In the genomic region with DNA sequence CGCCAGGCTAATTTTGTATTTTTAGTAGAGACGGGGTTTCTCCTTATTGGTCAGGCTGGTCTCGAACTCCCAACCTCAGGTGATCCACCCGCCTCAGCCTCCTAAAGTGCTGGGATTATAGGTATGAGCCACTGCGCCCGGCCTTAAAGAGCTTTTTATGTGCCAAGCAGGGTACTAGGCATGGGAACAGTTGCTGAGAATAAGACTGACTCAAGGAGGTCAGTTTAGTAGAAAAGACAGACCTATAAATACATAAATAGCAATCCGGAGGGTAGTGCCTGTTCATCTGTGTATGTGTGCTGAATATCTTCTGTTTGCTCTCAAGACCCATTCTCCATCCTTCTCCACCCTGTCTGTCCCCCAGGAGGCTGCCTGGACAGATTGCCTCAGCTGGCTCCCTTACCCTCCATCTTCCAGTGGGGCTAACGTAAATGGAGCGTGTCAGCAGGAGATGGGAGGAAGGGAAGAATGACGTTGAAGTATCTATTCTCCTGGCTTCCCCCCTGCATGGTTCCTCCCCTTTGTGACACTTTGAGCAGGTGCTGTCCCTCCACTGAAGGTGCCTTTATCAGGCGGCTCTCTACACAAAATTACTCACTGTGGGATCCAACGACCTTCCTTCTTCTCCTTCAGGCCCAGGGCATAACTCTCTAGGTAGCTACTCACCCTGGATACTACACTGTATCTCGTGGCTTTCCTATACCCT, we compare ENCODE assay signal across 39 cellular contexts. TPM values are rescaled to one million over a fixed set of nuclear protein-coding genes. Genes with fewer than 3 reads are reported as not detected.
DNase-seq lines count a peak whose midpoint lies in the region; ATAC-seq and TF ChIP-seq lines count a peak whose summit lies in the region.
"Had no signal": no experiment of that assay in that cellular context is flagged by ENCODE, and none has a peak within 500 bp of the region (broad histone marks: within the 10 kb centered on the region; RNA-seq: fewer than 3 reads in every experiment).

No MANE protein-coding gene starts in this region.

- TF ChIP-seq CTCF in H9 (conservative IDR thresholded peaks at IDR 0.05) (no peak), nephron progenitor cell (IDR thresholded peaks at IDR 0.05) (no peak), tibial nerve (IDR thresholded peaks at IDR 0.05) (no peak)

- peak; percentile 13 for ATAC-seq in Right ventricle myocardium superior (ENCODE audit: poor library complexity)
- ATAC-seq: CD8-positive, alpha-beta T cell; gastroesophageal sphincter; HepG2; left lobe of liver; stimulated activated naive CD8-positive, alpha-beta T cell treated with anti-CD3 and anti-CD28 coated beads, Interleukin-15, amount 100 ng/mL, for 72 hours; T-cell had no signal

- no peaks in the 10 kb centered on the region for H3K36me3 Mint-ChIP-seq in H9 (ENCODE audit: insufficient read depth in 1 of 3, low read depth in 3 of 3)
- H3K36me3 Mint-ChIP-seq in nephron progenitor cell (ENCODE audit: low read depth) = no peaks in the 10 kb centered on the region

- in situ Hi-C loops in KBM-7 (cut with MboI; ENCODE audit: low pct_unique_long_range_greater_than_20kb, low sequenced_read_pairs) = no loop called here

- H2BK12ac ChIP-seq in H9 (ENCODE audit: insufficient read length, low read depth, low read length) = no peak overlapping the region

- WGBS in H9 (ENCODE audit: extremely low coverage, insufficient read length, low lambda C conversion rate) = no CpG with 5 or more reads among the region's 13 CpGs
- WGBS in tibial nerve, 2 donors = 69 to 72% methylated on average over 13 of the region's 13 CpGs

- intact Hi-C loops in Right ventricle myocardium superior (cut with DNase I) = no loop called here

- no peak overlapping the region for H3K4me2 ChIP-seq in H9 (ENCODE audit: insufficient read depth, insufficient read length, low read length)

- H3K27me3 ChIP-seq in H9 (ENCODE audit: insufficient read depth, low read length) (no peaks in the 10 kb centered on the region), tibial nerve (no peaks in the 10 kb centered on the region)
- H3K27me3 ChIP-seq: ascending aorta, gastroesophageal sphincter, ovary, vagina had no signal

- no peak overlapping the region for H2BK15ac ChIP-seq in H9 (ENCODE audit: low read depth, low read length)

- no peak for TF ChIP-seq POLR2A in tibial nerve (IDR thresholded peaks at IDR 0.05)

- no peak overlapping the region for H4K8ac ChIP-seq in H9 (replicated peaks; ENCODE audit: insufficient read length, low read depth, low read length)

- H3K23me2 ChIP-seq in H9 (ENCODE audit: insufficient read length, low read depth, low read length, poor library complexity, severe bottlenecking) = no peaks in the 10 kb centered on the region

- no peaks in the 10 kb centered on the region for H3K79me2 ChIP-seq in H9 (ENCODE audit: insufficient read depth, low read length)

- no peak overlapping the region for H2BK20ac ChIP-seq in H9 (ENCODE audit: low read depth, low read length, poor library complexity, severe bottlenecking)

- no peak overlapping the region for H3K4me3 ChIP-seq in tibial nerve
- H3K4me3 ChIP-seq: ascending aorta, gastroesophageal sphincter, ovary, thoracic aorta, vagina had no signal

- no peak overlapping the region for H4K5ac ChIP-seq in H9 (ENCODE audit: insufficient read length, low read depth, low read length)

- H4K20me1 ChIP-seq in H9 (ENCODE audit: control insufficient read depth, insufficient read depth, insufficient read length) = no peaks in the 10 kb centered on the region

- no peak overlapping the region for H2BK120ac ChIP-seq in H9 (ENCODE audit: low read depth, low read length, poor library complexity, severe bottlenecking)

- H3K4me3 Mint-ChIP-seq in H9 (no peak overlapping the region), nephron progenitor cell (no peak overlapping the region)
- H3K4me3 Mint-ChIP-seq: activated CD4-positive, alpha-beta T cell treated with anti-CD3 and anti-CD28 coated beads, Interleukin-2, amount 10 ng/mL, durations not matched to agents 24 days and 14 days; activated naive CD8-positive, alpha-beta T cell treated with anti-CD3 and anti-CD28 coated beads, Interleukin-2, amount 10 ng/mL, durations not matched to agents 7 days and 5 days; CD8-positive, alpha-beta T cell; immature natural killer cell; stimulated activated naive CD8-positive, alpha-beta T cell treated with anti-CD3 and anti-CD28 coated beads, Interleukin-15, amount 100 ng/mL, for 72 hours; T-cell had no signal

- H3K18ac ChIP-seq in H9 (ENCODE audit: insufficient read length, low read depth, low read length) = no peak overlapping the region

- H3K27ac Mint-ChIP-seq in H9 (peak overlapping the region in 2 of 3 experiments; percentile 17 to 47; a peak in 3 of 7 replicates), nephron progenitor cell (peak overlapping the region; percentile 86)
- H3K27ac Mint-ChIP-seq: activated CD4-positive, alpha-beta T cell treated with anti-CD3 and anti-CD28 coated beads, Interleukin-2, amount 10 ng/mL, durations not matched to agents 24 days and 14 days; activated naive CD8-positive, alpha-beta T cell treated with anti-CD3 and anti-CD28 coated beads, Interleukin-2, amount 10 ng/mL, durations not matched to agents 7 days and 5 days; CD8-positive, alpha-beta T cell; immature natural killer cell; T-cell had no signal

- no peak overlapping the region for H4K91ac ChIP-seq in H9 (ENCODE audit: insufficient read length, low read depth, low read length)

- peaks cover 21 to 22% of the 10 kb centered on the region in 2 experiments for H3K4me1 Mint-ChIP-seq in H9
- peaks cover 17% of the 10 kb centered on the region for H3K4me1 Mint-ChIP-seq in nephron progenitor cell
- H3K4me1 Mint-ChIP-seq: activated CD4-positive, alpha-beta T cell treated with anti-CD3 and anti-CD28 coated beads, Interleukin-2, amount 10 ng/mL, durations not matched to agents 24 days and 14 days; immature natural killer cell; T-cell had no signal

- no peaks in the 10 kb centered on the region for H3K36me3 ChIP-seq in tibial nerve
- H3K36me3 ChIP-seq: ascending aorta, BE2C, gastroesophageal sphincter, ovary, thoracic aorta, vagina, WERI-Rb-1 had no signal

- no peak overlapping the region for H2AK5ac ChIP-seq in H9 (ENCODE audit: insufficient read length, low read length)

- no peak overlapping the region for H3K27ac ChIP-seq in H9 (ENCODE audit: insufficient read length, low read depth, low read length)
- no peak overlapping the region for H3K27ac ChIP-seq in tibial nerve
- H3K27ac ChIP-seq: ascending aorta, gastroesophageal sphincter, ovary, thoracic aorta, vagina, WERI-Rb-1 had no signal

- no peaks in the 10 kb centered on the region for H3K9me3 ChIP-seq in H9 (ENCODE audit: control insufficient read depth, low read depth, low read length)
- no peaks in the 10 kb centered on the region for H3K9me3 ChIP-seq in tibial nerve
- H3K9me3 ChIP-seq: ascending aorta, BE2C, gastroesophageal sphincter, ovary, thoracic aorta, vagina had no signal

- H3K9ac ChIP-seq in H9 (ENCODE audit: extremely low read depth, insufficient read length, low read length) = no peak overlapping the region

- DNase-seq in H9 = no peak
- DNase-seq in NCI-H187 treated with DMSO at 0.1 percent for 48 hours (lab: John Stamatoyannopoulos, UW) = peak; percentile 81
- DNase-seq in Right ventricle myocardium superior = no peak
- DNase-seq in nephron progenitor cell = no peak
- DNase-seq in tibial nerve (ENCODE audit: low spot score in 2 of 2) = no peak
- DNase-seq in stimulated activated CD4-positive, alpha-beta T cell treated with anti-CD3 and anti-CD28 coated beads, Interleukin-12 subunit alpha, Interleukin-12 subunit beta, amount 100 ng/mL, for 4 hours = no peak
- no peak for DNase-seq in KBM-7
- DNase-seq: activated CD4-positive, alpha-beta T cell treated with anti-CD3 and anti-CD28 coated beads, Interleukin-2, amount 10 ng/mL, durations not matched to agents 24 days and 14 days; activated CD8-positive, alpha-beta memory T cell treated with anti-CD3 and anti-CD28 coated beads for 24 hours; activated effector memory CD4-positive, alpha-beta T cell treated with anti-CD3 and anti-CD28 coated beads, Interleukin-2, amount 50 U/mL, for 16 hours; activated naive CD8-positive, alpha-beta T cell treated with anti-CD3 and anti-CD28 coated beads, Interleukin-2, amount 10 ng/mL, durations not matched to agents 7 days and 5 days; activated T-cell treated with anti-CD3 and anti-CD28 coated beads for 4 hours; BE2C; CD8-positive, alpha-beta T cell; GOT3; hypothalamus; immature natural killer cell; Kasumi-1; mesenchymal stem cell; NCI-H1694; NCI-H226; NCI-H82; ovary; retina; RPMI8226; stimulated activated CD8-positive, alpha-beta memory T cell treated with anti-CD3 and anti-CD28 coated beads, Interleukin-4, amount 100 ng/mL, for 48 hours; stimulated activated naive CD8-positive, alpha-beta T cell treated with anti-CD3 and anti-CD28 coated beads, Interleukin-15, amount 100 ng/mL, for 72 hours; T-cell; WERI-Rb-1 had no signal

- H3K4me1 ChIP-seq in H9 (ENCODE audit: insufficient read depth, low read length) (peaks cover 8% of the 10 kb centered on the region), tibial nerve (no peaks in the 10 kb centered on the region)
- H3K4me1 ChIP-seq: ascending aorta, BE2C, gastroesophageal sphincter, vagina had no signal

- no peak overlapping the region for H3K56ac ChIP-seq in H9 (ENCODE audit: insufficient read length, low read depth, low read length)

- H3K27me3 Mint-ChIP-seq in H9 (ENCODE audit: low read depth) (no peaks in the 10 kb centered on the region; the same call in 1 of the 2 replicates), nephron progenitor cell (ENCODE audit: low read depth, poor library complexity) (peaks cover 3% of the 10 kb centered on the region)
- H3K27me3 Mint-ChIP-seq: activated naive CD8-positive, alpha-beta T cell treated with anti-CD3 and anti-CD28 coated beads, Interleukin-2, amount 10 ng/mL, durations not matched to agents 7 days and 5 days; stimulated activated naive CD8-positive, alpha-beta T cell treated with anti-CD3 and anti-CD28 coated beads, Interleukin-15, amount 100 ng/mL, for 72 hours had no signal

- H3K79me1 ChIP-seq in H9 (ENCODE audit: insufficient read depth, low read depth, low read length, poor library complexity, severe bottlenecking) = no peaks in the 10 kb centered on the region

- no peak overlapping the region for H2BK5ac ChIP-seq in H9 (ENCODE audit: insufficient read length, low read length)

- no peak overlapping the region for H3K23ac ChIP-seq in H9 (ENCODE audit: insufficient read length, low read depth, low read length)

- H3T11ph ChIP-seq in H9 (ENCODE audit: low read length) = no peak overlapping the region

- no peak overlapping the region for H3K14ac ChIP-seq in H9 (ENCODE audit: insufficient read depth, low read length)

- H3K9me3 Mint-ChIP-seq in H9 (no peaks in the 10 kb centered on the region), nephron progenitor cell (no peaks in the 10 kb centered on the region)
- H3K9me3 Mint-ChIP-seq: activated CD4-positive, alpha-beta T cell treated with anti-CD3 and anti-CD28 coated beads, Interleukin-2, amount 10 ng/mL, durations not matched to agents 24 days and 14 days; activated naive CD8-positive, alpha-beta T cell treated with anti-CD3 and anti-CD28 coated beads, Interleukin-2, amount 10 ng/mL, durations not matched to agents 7 days and 5 days; CD8-positive, alpha-beta T cell; immature natural killer cell; stimulated activated naive CD8-positive, alpha-beta T cell treated with anti-CD3 and anti-CD28 coated beads, Interleukin-15, amount 100 ng/mL, for 72 hours; T-cell had no signal

- H3K4ac ChIP-seq in H9 (ENCODE audit: low read depth, low read length) = no peak overlapping the region

- no peak overlapping the region for H2AFZ ChIP-seq in H9 (ENCODE audit: low read length)

- TF ChIP-seq EP300 in tibial nerve (IDR thresholded peaks at IDR 0.05) = no peak

RNA-seq across cellular contexts. Expression of a gene that starts 31.1 kb away (rescaled TPM):
- total RNA-seq in H9 (2021) (0.04 and 0.15 TPM in 2 replicates), Right ventricle myocardium superior (207 TPM), tibial nerve (not detected)
- total RNA-seq: activated CD4-positive, alpha-beta T cell treated with anti-CD3 and anti-CD28 coated beads, Interleukin-2, amount 10 ng/mL, durations not matched to agents 24 days and 14 days; activated naive CD8-positive, alpha-beta T cell treated with anti-CD3 and anti-CD28 coated beads, Interleukin-2, amount 10 ng/mL, durations not matched to agents 7 days and 5 days; ascending aorta; CD8-positive, alpha-beta T cell; Daoy; endothelial cell of umbilical vein; fibroblast of lung; HepG2; T-cell; thoracic aorta; vagina had no signal

RNA-seq across cellular contexts. Expression of a gene that starts 36.4 kb away (rescaled TPM):
- total RNA-seq in H9 (2021) (1.1 and 1.2 TPM in 2 replicates), Right ventricle myocardium superior (9.6 TPM), tibial nerve (10 to 100 TPM; 64.7 to 99.3 (median 83.0) TPM)
- total RNA-seq: HepG2, SK-MEL-5 had no signal

RNA-seq across cellular contexts. Expression of a gene that starts 56.6 kb away (rescaled TPM):
- total RNA-seq in H9 (2021) = not detected in 2 replicates
- not detected for total RNA-seq in Right ventricle myocardium superior
- not detected for total RNA-seq in tibial nerve
- total RNA-seq: activated CD4-positive, alpha-beta T cell treated with anti-CD3 and anti-CD28 coated beads, Interleukin-2, amount 10 ng/mL, durations not matched to agents 24 days and 14 days; activated naive CD8-positive, alpha-beta T cell treated with anti-CD3 and anti-CD28 coated beads, Interleukin-2, amount 10 ng/mL, durations not matched to agents 7 days and 5 days; ascending aorta; CD8-positive, alpha-beta T cell; Daoy; endothelial cell of umbilical vein; fibroblast of lung; gastroesophageal sphincter; HepG2; left lobe of liver; ovary; SK-MEL-5; T-cell; thoracic aorta; vagina had no signal

Comparison
In these comparisons a context has a peak if more than half of its experiments do, and no peak if none do; other contexts are left out.
1. RNA of a gene that starts 31.1 kb away (total RNA-seq): 207 TPM in Right ventricle myocardium superior (single experiment); 0.04 to 0.15 TPM in H9 and not detected in tibial nerve; every median in the first group is over 100 times any median in the second.